1 cellular context compared by ENCODE assay signal in the genomic region with DNA sequence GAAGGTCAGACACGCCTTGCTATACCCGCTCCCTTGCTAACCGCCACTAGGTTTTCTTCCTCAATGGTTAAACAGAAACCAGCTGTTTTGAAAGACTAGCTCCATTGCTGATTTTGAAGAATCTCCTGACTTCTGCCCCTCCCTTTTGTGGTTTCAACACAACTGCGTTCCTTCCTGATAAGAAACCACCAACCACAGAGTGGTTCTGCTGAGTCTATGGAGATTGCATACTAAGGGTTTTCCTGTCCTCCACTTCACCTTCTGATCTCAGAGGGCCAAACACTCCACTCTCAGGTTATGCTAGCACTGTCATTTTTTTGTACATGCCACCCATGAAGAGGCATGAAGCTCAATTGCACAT.
TF ChIP-seq lines count a peak whose summit lies in the region.

No MANE protein-coding gene starts in this region.

TF ChIP-seq in GM12878, 131 proteins besides CTCF, POLR2A, EP300 and RAD21 (continued from another document):
- TF ChIP-seq, protein P1, sequence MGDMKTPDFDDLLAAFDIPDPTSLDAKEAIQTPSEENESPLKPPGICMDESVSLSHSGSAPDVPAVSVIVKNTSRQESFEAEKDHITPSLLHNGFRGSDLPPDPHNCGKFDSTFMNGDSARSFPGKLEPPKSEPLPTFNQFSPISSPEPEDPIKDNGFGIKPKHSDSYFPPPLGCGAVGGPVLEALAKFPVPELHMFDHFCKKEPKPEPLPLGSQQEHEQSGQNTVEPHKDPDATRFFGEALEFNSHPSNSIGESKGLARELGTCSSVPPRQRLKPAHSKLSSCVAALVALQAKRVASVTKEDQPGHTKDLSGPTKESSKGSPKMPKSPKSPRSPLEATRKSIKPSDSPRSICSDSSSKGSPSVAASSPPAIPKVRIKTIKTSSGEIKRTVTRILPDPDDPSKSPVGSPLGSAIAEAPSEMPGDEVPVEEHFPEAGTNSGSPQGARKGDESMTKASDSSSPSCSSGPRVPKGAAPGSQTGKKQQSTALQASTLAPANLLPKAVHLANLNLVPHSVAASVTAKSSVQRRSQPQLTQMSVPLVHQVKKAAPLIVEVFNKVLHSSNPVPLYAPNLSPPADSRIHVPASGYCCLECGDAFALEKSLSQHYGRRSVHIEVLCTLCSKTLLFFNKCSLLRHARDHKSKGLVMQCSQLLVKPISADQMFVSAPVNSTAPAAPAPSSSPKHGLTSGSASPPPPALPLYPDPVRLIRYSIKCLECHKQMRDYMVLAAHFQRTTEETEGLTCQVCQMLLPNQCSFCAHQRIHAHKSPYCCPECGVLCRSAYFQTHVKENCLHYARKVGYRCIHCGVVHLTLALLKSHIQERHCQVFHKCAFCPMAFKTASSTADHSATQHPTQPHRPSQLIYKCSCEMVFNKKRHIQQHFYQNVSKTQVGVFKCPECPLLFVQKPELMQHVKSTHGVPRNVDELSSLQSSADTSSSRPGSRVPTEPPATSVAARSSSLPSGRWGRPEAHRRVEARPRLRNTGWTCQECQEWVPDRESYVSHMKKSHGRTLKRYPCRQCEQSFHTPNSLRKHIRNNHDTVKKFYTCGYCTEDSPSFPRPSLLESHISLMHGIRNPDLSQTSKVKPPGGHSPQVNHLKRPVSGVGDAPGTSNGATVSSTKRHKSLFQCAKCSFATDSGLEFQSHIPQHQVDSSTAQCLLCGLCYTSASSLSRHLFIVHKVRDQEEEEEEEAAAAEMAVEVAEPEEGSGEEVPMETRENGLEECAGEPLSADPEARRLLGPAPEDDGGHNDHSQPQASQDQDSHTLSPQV (IDR thresholded peaks at IDR 0.05): no peak
- TF ChIP-seq, protein P2, sequence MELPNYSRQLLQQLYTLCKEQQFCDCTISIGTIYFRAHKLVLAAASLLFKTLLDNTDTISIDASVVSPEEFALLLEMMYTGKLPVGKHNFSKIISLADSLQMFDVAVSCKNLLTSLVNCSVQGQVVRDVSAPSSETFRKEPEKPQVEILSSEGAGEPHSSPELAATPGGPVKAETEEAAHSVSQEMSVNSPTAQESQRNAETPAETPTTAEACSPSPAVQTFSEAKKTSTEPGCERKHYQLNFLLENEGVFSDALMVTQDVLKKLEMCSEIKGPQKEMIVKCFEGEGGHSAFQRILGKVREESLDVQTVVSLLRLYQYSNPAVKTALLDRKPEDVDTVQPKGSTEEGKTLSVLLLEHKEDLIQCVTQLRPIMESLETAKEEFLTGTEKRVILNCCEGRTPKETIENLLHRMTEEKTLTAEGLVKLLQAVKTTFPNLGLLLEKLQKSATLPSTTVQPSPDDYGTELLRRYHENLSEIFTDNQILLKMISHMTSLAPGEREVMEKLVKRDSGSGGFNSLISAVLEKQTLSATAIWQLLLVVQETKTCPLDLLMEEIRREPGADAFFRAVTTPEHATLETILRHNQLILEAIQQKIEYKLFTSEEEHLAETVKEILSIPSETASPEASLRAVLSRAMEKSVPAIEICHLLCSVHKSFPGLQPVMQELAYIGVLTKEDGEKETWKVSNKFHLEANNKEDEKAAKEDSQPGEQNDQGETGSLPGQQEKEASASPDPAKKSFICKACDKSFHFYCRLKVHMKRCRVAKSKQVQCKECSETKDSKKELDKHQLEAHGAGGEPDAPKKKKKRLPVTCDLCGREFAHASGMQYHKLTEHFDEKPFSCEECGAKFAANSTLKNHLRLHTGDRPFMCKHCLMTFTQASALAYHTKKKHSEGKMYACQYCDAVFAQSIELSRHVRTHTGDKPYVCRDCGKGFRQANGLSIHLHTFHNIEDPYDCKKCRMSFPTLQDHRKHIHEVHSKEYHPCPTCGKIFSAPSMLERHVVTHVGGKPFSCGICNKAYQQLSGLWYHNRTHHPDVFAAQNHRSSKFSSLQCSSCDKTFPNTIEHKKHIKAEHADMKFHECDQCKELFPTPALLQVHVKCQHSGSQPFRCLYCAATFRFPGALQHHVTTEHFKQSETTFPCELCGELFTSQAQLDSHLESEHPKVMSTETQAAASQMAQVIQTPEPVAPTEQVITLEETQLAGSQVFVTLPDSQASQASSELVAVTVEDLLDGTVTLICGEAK (IDR thresholded peaks at IDR 0.05; ENCODE audit: borderline replicate concordance): no peak
- no peak for TF ChIP-seq HDAC2 (IDR thresholded peaks at IDR 0.05)
- no peak for TF ChIP-seq TCF12 (IDR thresholded peaks at IDR 0.05; ENCODE audit: low read depth, low read length)
- TF ChIP-seq SIX5 (IDR thresholded peaks at IDR 0.05; ENCODE audit: low read depth, low read length, severe bottlenecking): no peak
- TF ChIP-seq RAD51 (IDR thresholded peaks at IDR 0.05): no peak
- no peak for TF ChIP-seq GABPA (IDR thresholded peaks at IDR 0.05; ENCODE audit: low read depth)
- TF ChIP-seq HCFC1 (IDR thresholded peaks at IDR 0.05; ENCODE audit: low read length): no peak
- no peak for TF ChIP-seq SUZ12 (IDR thresholded peaks at IDR 0.05; ENCODE audit: unreplicated experiment)
- TF ChIP-seq, protein P3, sequence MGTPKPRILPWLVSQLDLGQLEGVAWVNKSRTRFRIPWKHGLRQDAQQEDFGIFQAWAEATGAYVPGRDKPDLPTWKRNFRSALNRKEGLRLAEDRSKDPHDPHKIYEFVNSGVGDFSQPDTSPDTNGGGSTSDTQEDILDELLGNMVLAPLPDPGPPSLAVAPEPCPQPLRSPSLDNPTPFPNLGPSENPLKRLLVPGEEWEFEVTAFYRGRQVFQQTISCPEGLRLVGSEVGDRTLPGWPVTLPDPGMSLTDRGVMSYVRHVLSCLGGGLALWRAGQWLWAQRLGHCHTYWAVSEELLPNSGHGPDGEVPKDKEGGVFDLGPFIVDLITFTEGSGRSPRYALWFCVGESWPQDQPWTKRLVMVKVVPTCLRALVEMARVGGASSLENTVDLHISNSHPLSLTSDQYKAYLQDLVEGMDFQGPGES (IDR thresholded peaks at IDR 0.05): no peak
